Comparison of ENCODE assay signal across 8 cellular contexts in the genomic region with DNA sequence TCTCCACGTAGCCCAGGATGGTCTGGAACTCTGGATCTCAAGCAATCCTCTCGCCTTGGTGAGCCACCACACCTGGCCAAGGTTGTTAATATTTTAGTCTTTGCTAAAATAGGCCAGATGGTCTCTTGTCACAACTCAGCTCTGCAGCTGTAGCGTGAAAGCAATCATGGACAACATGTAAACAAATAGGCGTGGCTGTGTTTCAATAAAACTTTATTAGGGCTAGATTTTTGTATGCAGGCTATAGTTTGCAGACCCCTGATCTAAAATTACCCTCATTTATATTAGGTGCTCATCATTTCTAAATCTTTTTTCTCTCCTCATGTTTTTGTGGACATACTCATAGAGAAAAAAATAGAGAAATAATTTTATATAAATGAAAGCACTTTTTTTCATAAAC.
"Had no signal": no experiment of that assay in that cellular context is flagged by ENCODE, and none has a peak within 500 bp of the region (broad histone marks: within the 10 kb centered on the region; RNA-seq: fewer than 3 reads in every experiment).

No MANE protein-coding gene starts in this region.

- H3K9ac ChIP-seq: GM23248 had no signal

- H3K27ac ChIP-seq: GM23248 had no signal

- FAIRE-seq: HTR-8/SVneo had no signal

- DNase-seq: GM23248, GOT3, H7, HFFc6, KG1 had no signal

- H2AFZ ChIP-seq: GM23248 had no signal

- H3K4me3 ChIP-seq: GM23248, HAP-1 had no signal

- H3K4me1 ChIP-seq: HAP-1 had no signal

- ATAC-seq: HCT116 had no signal

- H3K9me3 ChIP-seq: HAP-1 had no signal

- H3K36me3 ChIP-seq: HAP-1 had no signal
